In genomic region chrX:10949541-10949940, GRCh38 we compare ENCODE assay signal across 23 cellular contexts.
"Had no signal": no experiment of that assay in that cellular context is flagged by ENCODE, and none has a peak within 500 bp of the region (broad histone marks: within the 10 kb centered on the region; RNA-seq: fewer than 3 reads in every experiment).

No MANE protein-coding gene starts in this region.

- H3K27ac Mint-ChIP-seq: activated B cell treated with CpG ODN at 0.5 μM for 24 hours; activated CD8-positive, alpha-beta memory T cell treated with anti-CD3 and anti-CD28 coated beads, Interleukin-2, amount 10 ng/mL, durations not matched to agents 7 days and 5 days; activated CD8-positive, alpha-beta T cell treated with anti-CD3 and anti-CD28 coated beads, Interleukin-2, amount 10 ng/mL, durations not matched to agents 7 days and 5 days; activated naive CD4-positive, alpha-beta T cell treated with anti-CD3 and anti-CD28 coated beads, Interleukin-2, amount 50 U/mL, for 24 hours; activated naive CD8-positive, alpha-beta T cell treated with anti-CD3 and anti-CD28 coated beads, Interleukin-2, amount 50 U/mL, for 24 hours; activated T-helper 2 cell treated with anti-CD3 and anti-CD28 coated beads, Interferon-gamma antibody, Interleukin-2, Interleukin-4, amounts not matched to agents 10 μg/mL and 5 μg/mL and 100 μg/mL, durations not matched to agents 14 hours and 24 hours and 36 hours; effector memory CD8-positive, alpha-beta T cell; naive thymus-derived CD4-positive, alpha-beta T cell; progenitor cell of endocrine pancreas had no signal

- H3K27me3 Mint-ChIP-seq: activated B cell treated with CpG ODN at 0.5 μM for 24 hours; activated CD8-positive, alpha-beta memory T cell treated with anti-CD3 and anti-CD28 coated beads, Interleukin-2, amount 10 ng/mL, durations not matched to agents 7 days and 5 days; activated naive CD4-positive, alpha-beta T cell treated with anti-CD3 and anti-CD28 coated beads, Interleukin-2, amount 50 U/mL, for 24 hours; activated naive CD8-positive, alpha-beta T cell treated with anti-CD3 and anti-CD28 coated beads, Interleukin-2, amount 50 U/mL, for 24 hours; effector memory CD8-positive, alpha-beta T cell; naive thymus-derived CD4-positive, alpha-beta T cell; progenitor cell of endocrine pancreas had no signal

- H3K27me3 ChIP-seq: gastroesophageal sphincter, ovary, transverse colon had no signal

- H3K9me3 ChIP-seq: gastroesophageal sphincter, ovary, right lobe of liver, transverse colon had no signal

- H3K4me3 Mint-ChIP-seq: activated B cell treated with CpG ODN at 0.5 μM for 24 hours; activated CD8-positive, alpha-beta memory T cell treated with anti-CD3 and anti-CD28 coated beads, Interleukin-2, amount 10 ng/mL, durations not matched to agents 7 days and 5 days; activated CD8-positive, alpha-beta T cell treated with anti-CD3 and anti-CD28 coated beads, Interleukin-2, amount 10 ng/mL, durations not matched to agents 7 days and 5 days; activated naive CD4-positive, alpha-beta T cell treated with anti-CD3 and anti-CD28 coated beads, Interleukin-2, amount 50 U/mL, for 24 hours; activated naive CD8-positive, alpha-beta T cell treated with anti-CD3 and anti-CD28 coated beads, Interleukin-2, amount 50 U/mL, for 24 hours; effector memory CD8-positive, alpha-beta T cell; naive thymus-derived CD4-positive, alpha-beta T cell had no signal

- H3K36me3 ChIP-seq: gastroesophageal sphincter, ovary, right lobe of liver, transverse colon had no signal

- H3K4me1 Mint-ChIP-seq: activated B cell treated with CpG ODN at 0.5 μM for 24 hours; activated CD8-positive, alpha-beta memory T cell treated with anti-CD3 and anti-CD28 coated beads, Interleukin-2, amount 10 ng/mL, durations not matched to agents 7 days and 5 days; activated naive CD4-positive, alpha-beta T cell treated with anti-CD3 and anti-CD28 coated beads, Interleukin-2, amount 50 U/mL, for 24 hours; activated naive CD8-positive, alpha-beta T cell treated with anti-CD3 and anti-CD28 coated beads, Interleukin-2, amount 50 U/mL, for 24 hours; naive thymus-derived CD4-positive, alpha-beta T cell had no signal

- H3K4me1 ChIP-seq: gastroesophageal sphincter, right lobe of liver, transverse colon had no signal

- ATAC-seq: activated CD8-positive, alpha-beta memory T cell treated with anti-CD3 and anti-CD28 coated beads, Interleukin-2, amount 10 ng/mL, durations not matched to agents 7 days and 5 days; activated CD8-positive, alpha-beta T cell treated with anti-CD3 and anti-CD28 coated beads, Interleukin-2, amount 10 ng/mL, durations not matched to agents 7 days and 5 days; activated naive CD8-positive, alpha-beta T cell treated with anti-CD3 and anti-CD28 coated beads, Interleukin-2, amount 50 U/mL, for 24 hours; effector memory CD8-positive, alpha-beta T cell; gastroesophageal sphincter; left cardiac atrium; naive thymus-derived CD4-positive, alpha-beta T cell; right lobe of liver had no signal

- H3K36me3 Mint-ChIP-seq: activated CD8-positive, alpha-beta memory T cell treated with anti-CD3 and anti-CD28 coated beads, Interleukin-2, amount 10 ng/mL, durations not matched to agents 7 days and 5 days; activated naive CD4-positive, alpha-beta T cell treated with anti-CD3 and anti-CD28 coated beads, Interleukin-2, amount 50 U/mL, for 24 hours had no signal

- H3K27ac ChIP-seq: gastroesophageal sphincter, ovary, right lobe of liver, transverse colon had no signal

- H3K4me3 ChIP-seq: gastroesophageal sphincter, ovary, right lobe of liver, transverse colon had no signal

- DNase-seq: activated B cell treated with CpG ODN at 0.5 μM for 24 hours; activated CD4-positive, alpha-beta T cell treated with anti-CD3 and anti-CD28 coated beads, Interleukin-2, amount 50 U/mL, for 1 hour; activated CD8-positive, alpha-beta memory T cell treated with anti-CD3 and anti-CD28 coated beads, Interleukin-2, amount 10 ng/mL, durations not matched to agents 7 days and 5 days; activated CD8-positive, alpha-beta T cell treated with anti-CD3 and anti-CD28 coated beads, Interleukin-2, amount 10 ng/mL, durations not matched to agents 7 days and 5 days; activated naive CD8-positive, alpha-beta T cell treated with anti-CD3 and anti-CD28 coated beads, Interleukin-2, amount 50 U/mL, for 24 hours; activated T-cell treated with anti-CD3 and anti-CD28 coated beads, Interleukin-2, amount 50 U/mL, for 48 hours; amygdala; caudate nucleus; cortex of kidney; effector memory CD8-positive, alpha-beta T cell; hippocampal formation; left cardiac atrium; midbrain; naive thymus-derived CD4-positive, alpha-beta T cell; ovary; right lobe of liver; stimulated activated CD4-positive, alpha-beta T cell treated with anti-CD3 and anti-CD28 coated beads, Interleukin-2, amount 100 ng/mL, for 48 hours; stimulated activated naive CD4-positive, alpha-beta T cell treated with Interleukin-2 at 50 U/mL for 16 hours; transverse colon had no signal

- H3K9me3 Mint-ChIP-seq: activated naive CD4-positive, alpha-beta T cell treated with anti-CD3 and anti-CD28 coated beads, Interleukin-2, amount 50 U/mL, for 24 hours had no signal
